In the genomic region with DNA sequence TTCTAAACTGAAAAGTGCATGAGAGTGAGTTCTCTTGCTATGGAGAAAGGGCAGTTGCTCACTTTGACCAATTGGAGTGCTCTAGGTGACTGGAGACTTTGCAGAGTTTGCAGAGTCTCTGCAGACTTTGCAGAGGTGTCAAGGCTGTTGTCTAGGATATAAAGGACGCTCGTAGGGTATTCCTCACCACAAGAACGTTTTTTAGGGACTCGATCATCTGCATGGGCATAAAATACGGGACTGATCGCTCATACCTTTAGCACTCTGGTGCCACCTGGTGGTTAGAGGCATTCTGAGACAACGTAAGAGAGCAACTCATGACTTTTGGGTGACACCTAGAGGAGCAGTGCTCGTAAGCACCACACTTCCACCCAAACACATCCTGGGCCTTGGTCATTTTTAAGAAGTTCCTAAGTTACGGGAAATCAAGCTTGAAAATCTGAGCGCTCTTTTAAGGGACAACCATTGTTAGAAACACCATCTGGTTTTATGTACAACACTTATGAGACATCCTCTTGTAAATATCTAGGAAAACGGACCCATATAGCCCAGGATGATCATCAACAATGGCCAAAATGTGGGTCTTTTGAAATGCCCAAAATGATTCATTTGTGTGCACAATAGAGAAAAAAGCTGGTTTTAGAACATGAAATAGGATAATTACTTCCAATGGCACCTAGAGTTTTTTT, we compare ENCODE assay signal across 8 cellular contexts. TPM values are rescaled to one million over a fixed set of nuclear protein-coding genes. Genes with fewer than 3 reads are reported as not detected.
DNase-seq lines count a peak whose midpoint lies in the region; ATAC-seq and TF ChIP-seq lines count a peak whose summit lies in the region.

No MANE protein-coding gene starts in this region.

- TF ChIP-seq POLR2A in Peyer's patch (IDR thresholded peaks at IDR 0.05) = no peak

- DNase-seq in Peyer's patch (peak; percentile 68 to 99 (median 98)), fibroblast of gingiva (ENCODE audit: low read depth) (peak; percentile 85), nephron progenitor cell (peak; percentile 89)
- DNase-seq in activated T-cell treated with anti-CD3 and anti-CD28 coated beads, Interleukin-2, amount 50 U/mL, for 1 hour = peak; percentile 75
- DNase-seq in stimulated activated naive CD4-positive, alpha-beta T cell (lab: John Stamatoyannopoulos, UW) = peak; percentile 55 to 89 (median 82)

- peak overlapping the region in 2 of 11 experiments; percentile 31 to 44; a peak in 4 of 22 replicates for H3K9ac ChIP-seq in BLaER1 treated with 17β-estradiol and CSF1 and Interleukin-3, amounts not matched to agents 10 nM and 100 nM

- peaks cover 8% of the 10 kb centered on the region for H3K9me3 Mint-ChIP-seq in nephron progenitor cell

- H3K36me3 Mint-ChIP-seq in nephron progenitor cell (ENCODE audit: low read depth) = no peaks in the 10 kb centered on the region

- no peaks in the 10 kb centered on the region for H4K20me1 ChIP-seq in BLaER1 treated with 17β-estradiol and CSF1 and Interleukin-3, amounts not matched to agents 10 nM and 100 nM

- H3K27ac Mint-ChIP-seq in nephron progenitor cell = no peak overlapping the region

- ATAC-seq in GM21390 (IDR thresholded peaks at IDR 0.05; ENCODE audit: unreplicated experiment) = peak; percentile 80

- no peaks in the 10 kb centered on the region for H3K36me3 ChIP-seq in BLaER1 treated with 17β-estradiol and CSF1 and Interleukin-3, amounts not matched to agents 10 nM and 100 nM
- no peaks in the 10 kb centered on the region for H3K36me3 ChIP-seq in Peyer's patch

- no peaks in the 10 kb centered on the region for H3K4me1 Mint-ChIP-seq in nephron progenitor cell

- H3K4me3 Mint-ChIP-seq in nephron progenitor cell = peak overlapping the region; percentile 52

- H3K9me3 ChIP-seq in BLaER1 treated with 17β-estradiol and CSF1 and Interleukin-3, amounts not matched to agents 10 nM and 100 nM (replicated peaks in 1 of 11) = 0 out of 22 replicates have a peak, but pooled peaks cover 0 to 5% (median 0%) of the 10 kb centered on the region in 11 experiments
- H3K9me3 ChIP-seq in Peyer's patch = no peaks in the 10 kb centered on the region

- H3K4me2 ChIP-seq in BLaER1 treated with 17β-estradiol and CSF1 and Interleukin-3, amounts not matched to agents 10 nM and 100 nM = peak overlapping the region in 8 of 11 experiments; percentile 7 to 61 (median 46); a peak in 12 of 22 replicates

- no peak overlapping the region for H3K4me3 ChIP-seq in BLaER1 treated with 17β-estradiol and CSF1 and Interleukin-3, amounts not matched to agents 10 nM and 100 nM
- no peak overlapping the region for H3K4me3 ChIP-seq in Peyer's patch

- H3K27me3 ChIP-seq in BLaER1 treated with 17β-estradiol and CSF1 and Interleukin-3, amounts not matched to agents 10 nM and 100 nM = no peaks in the 10 kb centered on the region
- H3K27me3 ChIP-seq in Peyer's patch = no peaks in the 10 kb centered on the region

- H3K27me3 Mint-ChIP-seq in nephron progenitor cell (ENCODE audit: low read depth, poor library complexity) = no peaks in the 10 kb centered on the region

- H3K4me1 ChIP-seq in BLaER1 treated with 17β-estradiol and CSF1 and Interleukin-3, amounts not matched to agents 10 nM and 100 nM = peaks cover 0 to 56% (median 3%) of the 10 kb centered on the region in 10 experiments; a peak in 8 of 20 replicates
- H3K4me1 ChIP-seq in Peyer's patch = no peaks in the 10 kb centered on the region

- peak overlapping the region in 4 of 11 experiments; percentile 23 to 61 (median 44); a peak in 8 of 22 replicates for H3K27ac ChIP-seq in BLaER1 treated with 17β-estradiol and CSF1 and Interleukin-3, amounts not matched to agents 10 nM and 100 nM
- no peak overlapping the region for H3K27ac ChIP-seq in Peyer's patch

- TF ChIP-seq CTCF in LNCAP (IDR thresholded peaks at IDR 0.05) = peak; percentile 99
- TF ChIP-seq CTCF in Peyer's patch (IDR thresholded peaks at IDR 0.05) = peak; percentile 92 to 99 (median 98)
- TF ChIP-seq CTCF in nephron progenitor cell (IDR thresholded peaks at IDR 0.05) = peak; percentile 94

RNA-seq across cellular contexts. Expression of a gene that starts 51.6 kb away (rescaled TPM):
- total RNA-seq in Peyer's patch = not detected
